Comparison of ENCODE assay signal across 31 cellular contexts in genomic region chr1:199549424-199549823, GRCh38.
"Had no signal": no experiment of that assay in that cellular context is flagged by ENCODE, and none has a peak within 500 bp of the region (broad histone marks: within the 10 kb centered on the region; RNA-seq: fewer than 3 reads in every experiment).

No MANE protein-coding gene starts in this region.

- H3K4me3 ChIP-seq: adrenal gland, breast epithelium, esophagus muscularis mucosa, heart right ventricle, left ventricle myocardium inferior, lung, mucosa of descending colon, tibial artery, upper lobe of right lung had no signal

- H3K4me1 ChIP-seq: adrenal gland, breast epithelium, esophagus muscularis mucosa, foreskin keratinocyte, heart right ventricle, left ventricle myocardium inferior, tibial artery, upper lobe of right lung had no signal

- H3K9me3 ChIP-seq: adrenal gland, breast epithelium, esophagus muscularis mucosa, heart right ventricle, left ventricle myocardium inferior, mucosa of descending colon, tibial artery, upper lobe of right lung had no signal

- H3K36me3 Mint-ChIP-seq: natural killer cell treated with Interleukin-12 subunit alpha and Interleukin-12 subunit beta and Interleukin-15 and Interleukin-18, amount 100 ng/mL, for 72 hours; stimulated activated memory B cell treated with anti-CD40 and anti-IgM and Interleukin-4, amounts not matched to agents 10 μg/mL and 1 μg/mL and 100 μg/mL, for 72 hours had no signal

- FAIRE-seq: small intestine had no signal

- H3K27ac ChIP-seq: adrenal gland, breast epithelium, esophagus muscularis mucosa, foreskin keratinocyte, heart right ventricle, left ventricle myocardium inferior, tibial artery, upper lobe of right lung had no signal

- H3K4me1 Mint-ChIP-seq: activated B cell treated with CpG ODN at 0.5 μM for 24 hours; stimulated activated memory B cell treated with anti-CD40 and anti-IgM and Interleukin-4, amounts not matched to agents 10 μg/mL and 1 μg/mL and 100 μg/mL, for 72 hours; stimulated activated naive CD8-positive, alpha-beta T cell treated with anti-CD3 and anti-CD28 coated beads, Interleukin-15, amount 100 ng/mL, for 72 hours had no signal

- H3K27ac Mint-ChIP-seq: activated B cell treated with CpG ODN at 0.5 μM for 24 hours; activated CD8-positive, alpha-beta T cell treated with anti-CD3 and anti-CD28 coated beads for 36 hours; activated naive CD8-positive, alpha-beta T cell; dendritic cell treated with granulocyte-macrophage colony-stimulating factor and Interleukin-4, amounts not matched to agents 40 ng/mL and 50 ng/mL, for 4 days; natural killer cell treated with Interleukin-12 subunit alpha and Interleukin-12 subunit beta and Interleukin-15 and Interleukin-18, amount 100 ng/mL, for 72 hours; stimulated activated memory B cell treated with anti-CD40 and anti-IgM and Interleukin-4, amounts not matched to agents 10 μg/mL and 1 μg/mL and 100 μg/mL, for 72 hours; stimulated activated naive CD8-positive, alpha-beta T cell treated with anti-CD3 and anti-CD28 coated beads, Interleukin-15, amount 100 ng/mL, for 72 hours; T-helper 2 cell treated with Interferon-gamma antibody and Interleukin-4, amounts not matched to agents 5 μg/mL and 100 μg/mL, for 36 hours had no signal

- H3K4me3 Mint-ChIP-seq: activated B cell treated with CpG ODN at 0.5 μM for 24 hours; activated CD8-positive, alpha-beta T cell treated with anti-CD3 and anti-CD28 coated beads for 36 hours; activated naive CD8-positive, alpha-beta T cell; dendritic cell treated with granulocyte-macrophage colony-stimulating factor and Interleukin-4, amounts not matched to agents 40 ng/mL and 50 ng/mL, for 4 days; natural killer cell treated with Interleukin-12 subunit alpha and Interleukin-12 subunit beta and Interleukin-15 and Interleukin-18, amount 100 ng/mL, for 72 hours; stimulated activated memory B cell treated with anti-CD40 and anti-IgM and Interleukin-4, amounts not matched to agents 10 μg/mL and 1 μg/mL and 100 μg/mL, for 72 hours; stimulated activated naive CD8-positive, alpha-beta T cell treated with anti-CD3 and anti-CD28 coated beads, Interleukin-15, amount 100 ng/mL, for 72 hours; T-helper 2 cell treated with Interferon-gamma antibody and Interleukin-4, amounts not matched to agents 5 μg/mL and 100 μg/mL, for 36 hours had no signal

- H3K9me3 Mint-ChIP-seq: activated B cell treated with CpG ODN at 0.5 μM for 24 hours; activated CD8-positive, alpha-beta T cell treated with anti-CD3 and anti-CD28 coated beads for 36 hours; dendritic cell treated with granulocyte-macrophage colony-stimulating factor and Interleukin-4, amounts not matched to agents 40 ng/mL and 50 ng/mL, for 4 days; natural killer cell treated with Interleukin-12 subunit alpha and Interleukin-12 subunit beta and Interleukin-15 and Interleukin-18, amount 100 ng/mL, for 72 hours; stimulated activated naive CD8-positive, alpha-beta T cell treated with anti-CD3 and anti-CD28 coated beads, Interleukin-15, amount 100 ng/mL, for 72 hours; T-helper 2 cell treated with Interferon-gamma antibody and Interleukin-4, amounts not matched to agents 5 μg/mL and 100 μg/mL, for 36 hours had no signal

- DNase-seq: activated B cell treated with CpG ODN at 0.5 μM for 24 hours; activated CD4-positive, alpha-beta T cell treated with anti-CD3 and anti-CD28 coated beads, Interleukin-2, amount 50 U/mL, for 1 hour; activated CD8-positive, alpha-beta T cell treated with anti-CD3 and anti-CD28 coated beads for 36 hours; activated effector memory CD4-positive, alpha-beta T cell treated with Interleukin-2 at 50 U/mL for 16 hours; activated naive CD4-positive, alpha-beta T cell treated with Interleukin-2 at 50 U/mL for 16 hours; adrenal gland; aorta; central memory CD4-positive, alpha-beta T cell; foreskin keratinocyte; heart right ventricle; left ventricle myocardium inferior; mucosa of descending colon; posterior cingulate gyrus; small intestine; stimulated activated CD4-positive, alpha-beta T cell treated with anti-CD3 and anti-CD28 coated beads, Interleukin-1b, Interleukin-23, amount 100 ng/mL, for 48 hours; stimulated activated CD4-positive, alpha-beta T cell treated with anti-CD3 and anti-CD28 coated beads, Interleukin-4, amount 100 ng/mL, for 4 hours; stimulated activated CD8-positive, alpha-beta memory T cell treated with anti-CD3 and anti-CD28 coated beads, Interleukin-4, amount 100 ng/mL, for 48 hours; stimulated activated naive CD8-positive, alpha-beta T cell treated with anti-CD3 and anti-CD28 coated beads, Interleukin-15, amount 100 ng/mL, for 72 hours; substantia nigra; T-helper 1 cell; tibial artery; upper lobe of right lung had no signal

- H3K27me3 ChIP-seq: adrenal gland, breast epithelium, esophagus muscularis mucosa, tibial artery, upper lobe of right lung had no signal

- ATAC-seq: activated CD8-positive, alpha-beta T cell treated with anti-CD3 and anti-CD28 coated beads for 36 hours; foreskin keratinocyte; heart right ventricle; mucosa of descending colon; natural killer cell treated with Interleukin-12 subunit alpha and Interleukin-12 subunit beta and Interleukin-15 and Interleukin-18, amount 100 ng/mL, for 72 hours; sciatic nerve; stimulated activated memory B cell treated with anti-CD40 and anti-IgM and Interleukin-4, amounts not matched to agents 10 μg/mL and 1 μg/mL and 100 μg/mL, for 72 hours; stimulated activated naive CD8-positive, alpha-beta T cell treated with anti-CD3 and anti-CD28 coated beads, Interleukin-15, amount 100 ng/mL, for 72 hours; upper lobe of right lung had no signal

- H3K27me3 Mint-ChIP-seq: dendritic cell treated with granulocyte-macrophage colony-stimulating factor and Interleukin-4, amounts not matched to agents 40 ng/mL and 50 ng/mL, for 4 days had no signal

- H3K36me3 ChIP-seq: adrenal gland, breast epithelium, esophagus muscularis mucosa, heart right ventricle, left ventricle myocardium inferior, tibial artery, upper lobe of right lung had no signal
